8 cellular contexts compared by ENCODE assay signal in genomic region chr12:122980192-122981035, GRCh38. TPM values are rescaled to one million over a fixed set of nuclear protein-coding genes. Genes with fewer than 3 reads are reported as not detected.
DNase-seq lines count a peak whose midpoint lies in the region; ATAC-seq and TF ChIP-seq lines count a peak whose summit lies in the region.

TSS of gene ARL6IP4 (plus strand) at chr12:122980681. CDS start at chr12:122981140, 459 bp downstream.

- ATAC-seq in GM21381 (IDR thresholded peaks at IDR 0.05; ENCODE audit: unreplicated experiment) (peak; percentile 66), left ventricle myocardium superior (peak; percentile 80), aorta (ENCODE audit: low FRiP score) (peak; percentile 76)

- H3K4me2 ChIP-seq in KMS-11, result peak within 1 kb of the TSS; percentile 84

- WGBS in aorta, 2 donors, result 0 to 1% methylated on average over 74 to 96 of the region's 96 CpGs

- H3K9ac ChIP-seq in KMS-11, result peak within 1 kb of the TSS; percentile 71

- no peak within 1 kb of the TSS for H3K4me3 ChIP-seq in KMS-11 (IDR thresholded peaks at IDR 0.05; ENCODE audit: insufficient read depth, low read depth, low read length)
- peak within 1 kb of the TSS; percentile 80 to 92 for H3K4me3 ChIP-seq in aorta (ENCODE audit: low read length in 2 of 2)

- H3K79me2 ChIP-seq in KMS-11 (ENCODE audit: insufficient read depth, low read depth), result peaks cover 8% of the 10 kb centered on the region; the same call in 1 of the 2 replicates

- H3K36me3 ChIP-seq in KMS-11 (ENCODE audit: insufficient read depth) (no peaks in the 10 kb centered on the region), aorta (ENCODE audit: control insufficient read depth in 1 of 2, insufficient read depth in 2 of 2, low read length in 1 of 2) (no peaks in the 10 kb centered on the region)

- DNase-seq in DMS53 (lab: John Stamatoyannopoulos, UW) (peak; percentile 83), T-helper 1 cell (peak; percentile 37 to 71 (median 43)), amygdala (lab: John Stamatoyannopoulos, UW) (peak in 38 of 56 donors; percentile 16 to 78 (median 54)), left ventricle myocardium superior (peak; percentile 83), pulmonary artery endothelial cell (ENCODE audit: low read depth, low spot score) (no peak), aorta (peak; percentile 82 to 89)

- no peaks in the 10 kb centered on the region for H4K20me1 ChIP-seq in KMS-11 (ENCODE audit: insufficient read depth)

- H3K27me3 ChIP-seq in KMS-11 (ENCODE audit: insufficient read depth, low read depth) (no peaks in the 10 kb centered on the region), aorta (ENCODE audit: control insufficient read depth in 1 of 2, insufficient read depth in 2 of 2, low read length in 1 of 2) (no peaks in the 10 kb centered on the region)

- TF ChIP-seq CTCF in KMS-11 (conservative IDR thresholded peaks at IDR 0.05; ENCODE audit: low read depth, low read length), result no peak

- H3K27ac ChIP-seq in KMS-11 (peak within 1 kb of the TSS; percentile 40), aorta (ENCODE audit: low read depth in 1 of 2, low read length in 2 of 2) (peak within 1 kb of the TSS; percentile 14 to 68)

- H3K4me1 ChIP-seq in KMS-11 (ENCODE audit: low read depth, poor library complexity, severe bottlenecking) (peaks cover 7% of the 10 kb centered on the region), aorta (ENCODE audit: control insufficient read depth in 1 of 2, insufficient read depth in 2 of 2, low read length in 2 of 2) (peaks cover 0 to 4% of the 10 kb centered on the region in 2 donors)

- peak within 1 kb of the TSS; percentile 52; the same call in 1 of the 2 replicates for H2AFZ ChIP-seq in KMS-11 (ENCODE audit: low read depth)

- intact Hi-C loops in left ventricle myocardium superior (cut with micrococcal nuclease) (no loop called here), aorta (cut with DNase I) (no loop called here)

- no peaks in the 10 kb centered on the region for H3K9me3 ChIP-seq in aorta (ENCODE audit: control insufficient read depth, low read length)

RNA-seq across cellular contexts. Expression of gene ARL6IP4, which starts in this region (rescaled TPM):
- total RNA-seq in left ventricle myocardium superior (181 TPM), pulmonary artery endothelial cell (214 and 261 TPM in 2 replicates), aorta (100 to 1,000 TPM; 128 to 156 TPM)
- polyA plus RNA-seq in aorta, result 100 to 1,000 TPM; 430 to 511 TPM
